ENCODE assay signal across 8 cellular contexts in the genomic region with DNA sequence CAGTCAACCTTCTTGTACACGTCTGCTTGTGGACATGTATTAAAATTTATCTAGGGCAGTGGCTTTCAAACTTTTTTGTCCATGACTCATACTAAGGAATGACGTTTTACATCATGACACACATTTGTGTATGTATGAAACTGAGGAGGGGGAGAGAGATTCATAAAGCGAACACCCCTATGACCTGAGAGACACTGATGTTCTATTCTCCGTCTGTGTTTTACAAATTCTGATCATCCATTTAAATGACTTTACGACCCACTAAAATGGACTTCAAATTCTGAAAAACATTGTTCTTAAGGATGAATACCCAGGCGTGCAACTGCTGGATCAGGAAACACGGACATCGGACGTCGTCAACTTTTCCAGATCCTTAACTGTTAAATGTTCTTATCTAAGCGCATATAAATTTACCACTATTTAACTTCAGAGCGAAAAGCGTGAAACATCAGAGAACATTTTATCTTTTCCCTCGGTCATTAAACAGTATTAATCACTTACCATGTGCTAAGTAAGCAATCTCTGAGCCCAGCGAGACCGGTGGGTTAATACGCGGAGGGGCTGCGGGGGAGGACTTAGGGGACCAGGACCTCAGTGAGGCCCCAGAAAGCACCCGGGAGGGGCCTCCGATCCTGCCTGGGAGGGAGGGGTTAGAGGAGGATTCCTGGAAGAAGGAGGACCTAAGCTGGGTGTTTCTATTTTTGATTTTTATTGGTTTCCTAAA. TPM values are rescaled to one million over a fixed set of nuclear protein-coding genes. Genes with fewer than 3 reads are reported as not detected.
DNase-seq lines count a peak whose midpoint lies in the region; ATAC-seq and TF ChIP-seq lines count a peak whose summit lies in the region.

No MANE protein-coding gene starts in this region.

- peak overlapping the region; percentile 76 for H3K4me3 Mint-ChIP-seq in activated naive CD4-positive, alpha-beta T cell treated with anti-CD3 and anti-CD28 coated beads, Interleukin-2, amount 50 U/mL, for 24 hours
- peak overlapping the region; percentile 63 for H3K4me3 Mint-ChIP-seq in activated T-helper 2 cell treated with anti-CD3 and anti-CD28 coated beads, Interferon-gamma antibody, Interleukin-2, Interleukin-4, amounts not matched to agents 10 μg/mL and 5 μg/mL and 100 μg/mL, durations not matched to agents 14 hours and 24 hours and 36 hours (ENCODE audit: low read depth)

- H3K4me1 Mint-ChIP-seq in activated naive CD4-positive, alpha-beta T cell treated with anti-CD3 and anti-CD28 coated beads, Interleukin-2, amount 50 U/mL, for 24 hours = peaks cover 11% of the 10 kb centered on the region
- H3K4me1 Mint-ChIP-seq in activated T-helper 2 cell treated with anti-CD3 and anti-CD28 coated beads, Interferon-gamma antibody, Interleukin-2, Interleukin-4, amounts not matched to agents 10 μg/mL and 5 μg/mL and 100 μg/mL, durations not matched to agents 14 hours and 24 hours and 36 hours (ENCODE audit: low read depth) = peaks cover 7% of the 10 kb centered on the region

- H4K20me1 ChIP-seq in hepatocyte (ENCODE audit: insufficient read depth, poor library complexity, severe bottlenecking) = no peaks in the 10 kb centered on the region

- ATAC-seq in GM19463 (IDR thresholded peaks at IDR 0.05; ENCODE audit: unreplicated experiment) = no peak
- ATAC-seq in GM19351 (IDR thresholded peaks at IDR 0.05; ENCODE audit: unreplicated experiment) = no peak

- H3K9me3 ChIP-seq in hepatocyte (ENCODE audit: low read depth) = peaks cover 6% of the 10 kb centered on the region

- H3K36me3 ChIP-seq in hepatocyte (replicated peaks; ENCODE audit: insufficient read depth, low read depth) = no peaks in the 10 kb centered on the region

- peak overlapping the region; percentile 40 for H3K4me3 ChIP-seq in hepatocyte
- H3K4me3 ChIP-seq in skin epidermis = peak overlapping the region; percentile 46 to 64 (median 55)

- H3K27me3 Mint-ChIP-seq in activated naive CD4-positive, alpha-beta T cell treated with anti-CD3 and anti-CD28 coated beads, Interleukin-2, amount 50 U/mL, for 24 hours = peaks cover 10% of the 10 kb centered on the region
- peaks cover 38% of the 10 kb centered on the region for H3K27me3 Mint-ChIP-seq in activated T-helper 2 cell treated with anti-CD3 and anti-CD28 coated beads, Interferon-gamma antibody, Interleukin-2, Interleukin-4, amounts not matched to agents 10 μg/mL and 5 μg/mL and 100 μg/mL, durations not matched to agents 14 hours and 24 hours and 36 hours (ENCODE audit: low read depth)

- H3K4me2 ChIP-seq in hepatocyte = peak overlapping the region; percentile 75

- H3K27me3 ChIP-seq in hepatocyte = no peaks in the 10 kb centered on the region

- H3K36me3 Mint-ChIP-seq in activated naive CD4-positive, alpha-beta T cell treated with anti-CD3 and anti-CD28 coated beads, Interleukin-2, amount 50 U/mL, for 24 hours = no peaks in the 10 kb centered on the region
- H3K36me3 Mint-ChIP-seq in activated T-helper 2 cell treated with anti-CD3 and anti-CD28 coated beads, Interferon-gamma antibody, Interleukin-2, Interleukin-4, amounts not matched to agents 10 μg/mL and 5 μg/mL and 100 μg/mL, durations not matched to agents 14 hours and 24 hours and 36 hours (ENCODE audit: low read depth) = peaks cover 7% of the 10 kb centered on the region

- no peak for TF ChIP-seq CTCF in hepatocyte (IDR thresholded peaks at IDR 0.05; ENCODE audit: poor library complexity)

- 40% methylated on average over 21 of the region's 21 CpGs for WGBS in hepatocyte (ENCODE audit: low lambda C conversion rate, missing lambda C conversion rate)

- H3K9me3 Mint-ChIP-seq in activated naive CD4-positive, alpha-beta T cell treated with anti-CD3 and anti-CD28 coated beads, Interleukin-2, amount 50 U/mL, for 24 hours = no peaks in the 10 kb centered on the region
- H3K9me3 Mint-ChIP-seq in activated T-helper 2 cell treated with anti-CD3 and anti-CD28 coated beads, Interferon-gamma antibody, Interleukin-2, Interleukin-4, amounts not matched to agents 10 μg/mL and 5 μg/mL and 100 μg/mL, durations not matched to agents 14 hours and 24 hours and 36 hours = peaks cover 5% of the 10 kb centered on the region

- H2AFZ ChIP-seq in hepatocyte = peak overlapping the region; percentile 28

- H3K4me1 ChIP-seq in hepatocyte (ENCODE audit: insufficient read depth) = no peaks in the 10 kb centered on the region

- peaks cover 25% of the 10 kb centered on the region for H3K79me2 ChIP-seq in hepatocyte

- H3K27ac Mint-ChIP-seq in activated naive CD4-positive, alpha-beta T cell treated with anti-CD3 and anti-CD28 coated beads, Interleukin-2, amount 50 U/mL, for 24 hours = peak overlapping the region; percentile 81
- peak overlapping the region; percentile 38 for H3K27ac Mint-ChIP-seq in activated T-helper 2 cell treated with anti-CD3 and anti-CD28 coated beads, Interferon-gamma antibody, Interleukin-2, Interleukin-4, amounts not matched to agents 10 μg/mL and 5 μg/mL and 100 μg/mL, durations not matched to agents 14 hours and 24 hours and 36 hours

- H3K27ac ChIP-seq in hepatocyte = peak overlapping the region; percentile 79
- peak overlapping the region in 16 of 21 experiments; percentile 54 to 93 (median 74) for H3K27ac ChIP-seq in skin epidermis

- no peaks in the 10 kb centered on the region for H3K9me2 ChIP-seq in hepatocyte (replicated peaks; ENCODE audit: insufficient read depth)

- intact Hi-C loops in activated T-helper 2 cell treated with anti-CD3 and anti-CD28 coated beads, Interferon-gamma antibody, Interleukin-2, Interleukin-4, amounts not matched to agents 10 μg/mL and 5 μg/mL and 100 μg/mL, durations not matched to agents 14 hours and 24 hours and 36 hours (cut with micrococcal nuclease) = no loop called here

- no peak for DNase-seq in activated naive CD4-positive, alpha-beta T cell (lab: John Stamatoyannopoulos, UW)
- DNase-seq in activated T-helper 2 cell treated with anti-CD3 and anti-CD28 coated beads, Interferon-gamma antibody, Interleukin-2, Interleukin-4, amounts not matched to agents 10 μg/mL and 5 μg/mL and 100 μg/mL, durations not matched to agents 14 hours and 24 hours and 36 hours (ENCODE audit: low spot score) = no peak
- DNase-seq in hepatocyte (ENCODE audit: low spot score) = peak; percentile 50
- no peak for DNase-seq in activated CD8-positive, alpha-beta memory T cell treated with anti-CD3 and anti-CD28 coated beads, Interleukin-2, amount 50 U/mL, for 4 hours

RNA-seq across cellular contexts. Expression of a gene that starts 1.2 kb away (rescaled TPM):
- 15.1 and 15.7 TPM in 2 replicates for total RNA-seq in activated T-helper 2 cell treated with anti-CD3 and anti-CD28 coated beads, Interferon-gamma antibody, Interleukin-2, Interleukin-4, amounts not matched to agents 10 μg/mL and 5 μg/mL and 100 μg/mL, durations not matched to agents 14 hours and 24 hours and 36 hours
- total RNA-seq in hepatocyte = 38.9 and 48.6 TPM in 2 replicates
- 88.9 and 96.1 TPM in 2 replicates for polyA plus RNA-seq in hepatocyte
